In the genomic region with DNA sequence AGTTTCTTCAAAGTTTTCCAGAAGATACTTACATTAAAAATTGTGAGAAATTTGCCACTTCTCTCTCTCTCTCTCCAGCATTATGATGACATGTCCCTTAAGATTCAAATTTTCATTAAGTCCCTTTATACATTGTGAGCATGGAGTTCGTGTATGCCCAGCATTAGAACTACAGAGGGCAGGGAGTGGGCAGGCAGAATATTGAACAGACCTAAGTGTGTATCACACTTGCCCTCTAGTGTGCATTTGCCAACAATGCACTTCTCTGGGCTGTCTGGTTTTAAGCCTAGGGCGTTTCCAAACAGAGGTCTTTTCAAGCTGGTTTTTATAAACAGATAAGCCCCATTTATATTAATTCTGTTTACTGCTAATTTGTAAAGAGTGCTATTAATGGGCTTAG, we compare ENCODE assay signal across 8 cellular contexts. TPM values are rescaled to one million over a fixed set of nuclear protein-coding genes. Genes with fewer than 3 reads are reported as not detected.
DNase-seq lines count a peak whose midpoint lies in the region; ATAC-seq and TF ChIP-seq lines count a peak whose summit lies in the region.

No MANE protein-coding gene starts in this region.

- no peaks in the 10 kb centered on the region for H4K20me1 ChIP-seq in KMS-11 (ENCODE audit: insufficient read depth)

- H3K36me3 ChIP-seq in GM06990 (ENCODE audit: control insufficient read depth, insufficient read depth, low read length) (no peaks in the 10 kb centered on the region), H7 (replicated peaks; ENCODE audit: control insufficient read depth, insufficient read depth, low read length) (no peaks in the 10 kb centered on the region), KMS-11 (ENCODE audit: insufficient read depth) (no peaks in the 10 kb centered on the region), parathyroid adenoma (ENCODE audit: control insufficient read depth, insufficient read depth, low read length) (no peaks in the 10 kb centered on the region)

- POLR2A ChIA-PET in AG04450 (lab: Yijun Ruan, JAX): no interaction called here

- DNase-seq in AG04450 (ENCODE audit: low read depth, low spot score) (peak; percentile 16), GM06990 (ENCODE audit: extremely low read depth, insufficient read length) (no peak), H7 (peak; percentile 42), T1000 (lab: John Stamatoyannopoulos, UW) (peak; percentile 16), fibroblast of villous mesenchyme (ENCODE audit: low read depth) (peak; percentile 66)

- no peak for ATAC-seq in GM18873 (IDR thresholded peaks at IDR 0.05; ENCODE audit: low FRiP score, unreplicated experiment)

- H3K4me3 ChIP-seq in AG04450 (ENCODE audit: low read depth, low read length) (no peak overlapping the region), GM06990 (replicated peaks; ENCODE audit: low read depth, low read length) (no peak overlapping the region), H7 (ENCODE audit: insufficient read depth, low read depth, low read length) (no peak overlapping the region), KMS-11 (IDR thresholded peaks at IDR 0.05; ENCODE audit: insufficient read depth, low read depth, low read length) (no peak overlapping the region), fibroblast of villous mesenchyme (ENCODE audit: low read depth, low read length) (no peak overlapping the region), parathyroid adenoma (ENCODE audit: low read depth, low read length) (no peak overlapping the region)

- H3K9ac ChIP-seq in KMS-11 (no peak overlapping the region), parathyroid adenoma (no peak overlapping the region)

- H3K4me1 ChIP-seq in KMS-11 (ENCODE audit: low read depth, poor library complexity, severe bottlenecking) (no peaks in the 10 kb centered on the region), parathyroid adenoma (no peaks in the 10 kb centered on the region)

- H3K27me3 ChIP-seq in AG04450 (ENCODE audit: control insufficient read depth, insufficient read depth, low read length) (no peaks in the 10 kb centered on the region), GM06990 (replicated peaks; ENCODE audit: control insufficient read depth, insufficient read depth, low read length) (no peaks in the 10 kb centered on the region), H7 (ENCODE audit: control insufficient read depth, insufficient read depth, low read length) (no peaks in the 10 kb centered on the region), KMS-11 (ENCODE audit: insufficient read depth, low read depth) (no peaks in the 10 kb centered on the region), parathyroid adenoma (ENCODE audit: control insufficient read depth, insufficient read depth, low read length) (no peaks in the 10 kb centered on the region)

- TF ChIP-seq CTCF in AG04450 (IDR thresholded peaks at IDR 0.05; ENCODE audit: low read depth, low read length): peak; percentile 84
- TF ChIP-seq CTCF in GM06990 (IDR thresholded peaks at IDR 0.05; ENCODE audit: insufficient read depth, low read length, poor library complexity, severe bottlenecking): peak; percentile 76
- TF ChIP-seq CTCF in KMS-11 (conservative IDR thresholded peaks at IDR 0.05; ENCODE audit: low read depth, low read length): peak; percentile 80
- TF ChIP-seq CTCF in fibroblast of villous mesenchyme (IDR thresholded peaks at IDR 0.05; ENCODE audit: insufficient read depth, low read depth, low read length): peak; percentile 79
- TF ChIP-seq CTCF in parathyroid adenoma (IDR thresholded peaks at IDR 0.05): peak; percentile 30

- CTCF ChIA-PET in AG04450 (lab: Charles Lee): interaction anchor here (0.5 to 1.6 kb wide), 22 partner anchors 9 to 972 kb away, joined by 3 to 14 read pairs (median 4); no protein-coding TSS in a partner anchor

- H3K27ac ChIP-seq in AG04450 (ENCODE audit: low read depth, low read length): no peak overlapping the region
- H3K27ac ChIP-seq in KMS-11: no peak overlapping the region
- no peak overlapping the region for H3K27ac ChIP-seq in parathyroid adenoma

- H3K9me3 ChIP-seq in AG04450 (ENCODE audit: control insufficient read depth, insufficient read depth, low read length): no peaks in the 10 kb centered on the region
- no peaks in the 10 kb centered on the region for H3K9me3 ChIP-seq in parathyroid adenoma (ENCODE audit: control insufficient read depth, low read length)

- no peak overlapping the region for H2AFZ ChIP-seq in KMS-11 (ENCODE audit: low read depth)
- no peak overlapping the region for H2AFZ ChIP-seq in parathyroid adenoma

- H3K79me2 ChIP-seq in KMS-11 (ENCODE audit: insufficient read depth, low read depth) (no peaks in the 10 kb centered on the region), parathyroid adenoma (no peaks in the 10 kb centered on the region)

- H3K4me2 ChIP-seq in KMS-11: no peak overlapping the region
- no peak overlapping the region for H3K4me2 ChIP-seq in parathyroid adenoma (ENCODE audit: low read length)

RNA-seq across cellular contexts. Expression of gene CMSS1, which starts 28.3 kb away (rescaled TPM):
- 11.9 and 15.7 TPM in 2 replicates for polyA plus RNA-seq in AG04450 (2011; rRNA removed)
- 2.9 and 5.1 TPM in 2 replicates for polyA minus RNA-seq in AG04450 (2011; rRNA and poly(A)+ RNA removed)
- 42.3 and 44.6 TPM in 2 replicates for total RNA-seq in H7 (2014; rRNA removed; shearing (Covaris generic))
- 7.1 and 8.6 TPM in 2 replicates for total RNA-seq in fibroblast of villous mesenchyme

Comparison
In these comparisons a context has a peak if more than half of its experiments do, and no peak if none do; other contexts are left out.
1. CTCF ChIP-seq: peak in every context shown above with its lines; median percentile 84 in AG04450; 80 in KMS-11; 79 in fibroblast of villous mesenchyme; 76 in GM06990; 30 in parathyroid adenoma.